ENCODE assay signal across 8 cellular contexts in genomic region chr17:56914641-56915263, GRCh38. TPM values are rescaled to one million over a fixed set of nuclear protein-coding genes. Genes with fewer than 3 reads are reported as not detected.
DNase-seq lines count a peak whose midpoint lies in the region; ATAC-seq and TF ChIP-seq lines count a peak whose summit lies in the region.

No MANE protein-coding gene starts in this region.

- H3K27ac Mint-ChIP-seq in effector memory CD8-positive, alpha-beta T cell: peak overlapping the region; percentile 83 to 85
- H3K27ac Mint-ChIP-seq in nephron: peak overlapping the region; percentile 27 to 77 (median 43)

- peak overlapping the region; percentile 94 for H3K4me2 ChIP-seq in PC-9

- no peaks in the 10 kb centered on the region for H4K20me1 ChIP-seq in PC-9 (ENCODE audit: insufficient read depth)

- no peak for ATAC-seq in effector memory CD8-positive, alpha-beta T cell (replicated peaks)

- H2AFZ ChIP-seq in PC-9: peak overlapping the region; percentile 59

- CTCF ChIA-PET in PC-9 (lab: Charles Lee): no interaction called here

- no peaks in the 10 kb centered on the region for H3K9me3 Mint-ChIP-seq in effector memory CD8-positive, alpha-beta T cell
- peaks cover 16% of the 10 kb centered on the region for H3K9me3 Mint-ChIP-seq in nephron

- H3K4me3 ChIP-seq in PC-9: peak overlapping the region; percentile 83

- peaks cover 34% of the 10 kb centered on the region for H3F3A ChIP-seq in PC-9 (ENCODE audit: insufficient read depth, low read depth)

- peak overlapping the region; percentile 85 to 86 for H3K4me3 Mint-ChIP-seq in effector memory CD8-positive, alpha-beta T cell
- peak overlapping the region; percentile 90 to 98 (median 92) for H3K4me3 Mint-ChIP-seq in nephron

- peaks cover 52% of the 10 kb centered on the region for H3K4me1 ChIP-seq in PC-9 (replicated peaks; ENCODE audit: insufficient read depth)

- H3K9me2 ChIP-seq in PC-9 (ENCODE audit: insufficient read depth): no peaks in the 10 kb centered on the region

- intact Hi-C loops in PC-9 (cut with micrococcal nuclease; ENCODE audit: unreplicated experiment): loop anchor here (5.0 kb wide), 1 partner anchor 127 kb away; no protein-coding TSS in a partner anchor

- no peak for TF ChIP-seq CTCF in PC-9 (conservative IDR thresholded peaks at IDR 0.05)
- no peak for TF ChIP-seq CTCF in nephron (IDR thresholded peaks at IDR 0.05; ENCODE audit: unreplicated experiment in 3 of 3)
- no peak for TF ChIP-seq CTCF in GM20000 (IDR thresholded peaks at IDR 0.05; ENCODE audit: extremely low read depth, missing control alignments)

- peaks cover 34 to 37% of the 10 kb centered on the region in 2 donors for H3K4me1 Mint-ChIP-seq in effector memory CD8-positive, alpha-beta T cell (ENCODE audit: low read depth in 2 of 2)
- peaks cover 4% of the 10 kb centered on the region for H3K4me1 Mint-ChIP-seq in nephron

- peaks cover 51% of the 10 kb centered on the region for H3K79me2 ChIP-seq in PC-9 (ENCODE audit: low read depth)

- no peaks in the 10 kb centered on the region for H3K27me3 ChIP-seq in PC-9 (ENCODE audit: insufficient read depth, low read depth)

- POLR2A ChIA-PET in PC-9 (lab: Charles Lee; ENCODE audit: unreplicated experiment): interaction anchor here (0.6 kb wide), 1 partner anchor 1476 kb away, joined by 3 read pairs; no protein-coding TSS in a partner anchor

- H3K9me3 ChIP-seq in PC-9 (ENCODE audit: insufficient read depth, low read depth): peaks cover 11% of the 10 kb centered on the region; the same call in 1 of the 2 replicates

- BruUV-seq in PC-9 (replicated peaks; lab: Mats Ljungman, UMichigan): no TSS peak

- no peaks in the 10 kb centered on the region for H3K27me3 Mint-ChIP-seq in effector memory CD8-positive, alpha-beta T cell
- no peaks in the 10 kb centered on the region for H3K27me3 Mint-ChIP-seq in nephron (ENCODE audit: low read depth)

- H3K27ac ChIP-seq in PC-9: peak overlapping the region; percentile 99

- DNase-seq in NCI-H1092 treated with DMSO at 0.1 percent for 48 hours (lab: John Stamatoyannopoulos, UW) (peak; percentile 56), NCI-H1092 (lab: John Stamatoyannopoulos, UW) (no peak), PC-9 (no peak), iPS-NIHi11 (ENCODE audit: low spot score) (no peak), NCI-H2029 (lab: John Stamatoyannopoulos, UW) (no peak), GM20000 (ENCODE audit: low spot score) (no peak)
- DNase-seq in effector memory CD8-positive, alpha-beta T cell: no peak

- H3K36me3 ChIP-seq in PC-9 (ENCODE audit: low read depth): peaks cover 10% of the 10 kb centered on the region; the same call in 1 of the 2 replicates

- peaks cover 18% of the 10 kb centered on the region for H3K36me3 Mint-ChIP-seq in effector memory CD8-positive, alpha-beta T cell (ENCODE audit: insufficient read depth)
- no peaks in the 10 kb centered on the region for H3K36me3 Mint-ChIP-seq in nephron (ENCODE audit: low read depth)

RNA-seq across cellular contexts. Expression of gene TRIM25, which starts 0.9 kb away (rescaled TPM):
- total RNA-seq in PC-9 (2021): 63.8 and 92.8 TPM in 2 replicates

RNA-seq across cellular contexts. Expression of gene COIL, which starts 46.1 kb away (rescaled TPM):
- total RNA-seq in PC-9 (2021): 14.0 and 19.0 TPM in 2 replicates
